Comparison of ENCODE assay signal across 1 cellular context in genomic region chr2:190182071-190182524, GRCh38.
TF ChIP-seq lines count a peak whose summit lies in the region.

No MANE protein-coding gene starts in this region.

TF ChIP-seq in K562, 482 proteins besides CTCF, POLR2A, EP300 and RAD21 (continued from another document and continues in another):
- TF ChIP-seq TFAP4 (CRISPR knock-in tag; IDR thresholded peaks at IDR 0.05; ENCODE audit: borderline replicate concordance) (no peak), ZNF134 (CRISPR knock-in tag; conservative IDR thresholded peaks at IDR 0.05) (no peak), FOXK2 (conservative IDR thresholded peaks at IDR 0.05 in 1 of 2, IDR thresholded peaks at IDR 0.05 in 1 of 2; ENCODE audit: low read depth in 2 of 2) (peak; percentile 72 to 84), XRCC4 (IDR thresholded peaks at IDR 0.05; ENCODE audit: extremely low read depth, insufficient read depth, insufficient read length) (no peak), ZNF24 (IDR thresholded peaks at IDR 0.05) (no peak), ADNP (tag; IDR thresholded peaks at IDR 0.05) (peak; percentile 93), ARNT (IDR thresholded peaks at IDR 0.05) (peak in 1 of 2 experiments; percentile 24; a peak in 1 of 4 replicates), SRSF3 (IDR thresholded peaks at IDR 0.05; ENCODE audit: insufficient read depth, low read length) (no peak), SP2 (IDR thresholded peaks at IDR 0.05; ENCODE audit: extremely low read depth, low read depth, low read length, poor library complexity, severe bottlenecking) (no peak), YY1 (IDR thresholded peaks at IDR 0.05; ENCODE audit: borderline replicate concordance in 1 of 3, control insufficient read depth in 1 of 3, extremely low read depth in 1 of 3, insufficient read depth in 3 of 3, insufficient read length in 1 of 3, insufficient replicate concordance in 2 of 3, low read depth in 1 of 3, low read length in 2 of 3) (no peak), PTBP1 (IDR thresholded peaks at IDR 0.05; ENCODE audit: low read depth, low read length) (no peak), ZNF253 (CRISPR knock-in tag; conservative IDR thresholded peaks at IDR 0.05) (no peak), MTA3 (IDR thresholded peaks at IDR 0.05; ENCODE audit: borderline replicate concordance) (no peak), ZBTB5 (IDR thresholded peaks at IDR 0.05) (no peak), DMBX1 (CRISPR knock-in tag; IDR thresholded peaks at IDR 0.05; ENCODE audit: borderline replicate concordance) (no peak), ZNF830 (CRISPR knock-in tag; IDR thresholded peaks at IDR 0.05) (no peak), RBFOX2 (IDR thresholded peaks at IDR 0.05; ENCODE audit: low read depth, low read length) (no peak), UBTF (IDR thresholded peaks at IDR 0.05; ENCODE audit: borderline replicate concordance in 1 of 2, low read depth in 2 of 2, low read length in 2 of 2) (no peak), ETS1 (conservative IDR thresholded peaks at IDR 0.05; ENCODE audit: control insufficient read depth, low read depth, low read length) (no peak), E4F1 (CRISPR knock-in tag; IDR thresholded peaks at IDR 0.05; ENCODE audit: borderline replicate concordance) (no peak), GTF2F1 (IDR thresholded peaks at IDR 0.05; ENCODE audit: low read depth, low read length) (no peak), TFE3 (CRISPR knock-in tag; IDR thresholded peaks at IDR 0.05) (no peak), THRB (CRISPR knock-in tag; conservative IDR thresholded peaks at IDR 0.05) (no peak), TAF9B (IDR thresholded peaks at IDR 0.05; ENCODE audit: partially characterized antibody) (no peak), BRD9 (IDR thresholded peaks at IDR 0.05; ENCODE audit: low read depth, partially characterized antibody) (no peak), GTF2B (IDR thresholded peaks at IDR 0.05; ENCODE audit: extremely low read depth, insufficient read length) (no peak), KDM1A (IDR thresholded peaks at IDR 0.05) (peak in 1 of 2 experiments; percentile 72; a peak in 2 of 4 replicates), ZNF121 (CRISPR knock-in tag; conservative IDR thresholded peaks at IDR 0.05) (no peak), ESRRA (IDR thresholded peaks at IDR 0.05; ENCODE audit: borderline replicate concordance, low read depth) (no peak), EWSR1 (IDR thresholded peaks at IDR 0.05; ENCODE audit: borderline replicate concordance, low read depth, partially characterized antibody) (no peak), HNRNPUL1 (IDR thresholded peaks at IDR 0.05; ENCODE audit: low read length) (no peak), TBL1XR1 (IDR thresholded peaks at IDR 0.05; ENCODE audit: low read length in 2 of 2) (no peak), TAF1 (IDR thresholded peaks at IDR 0.05; ENCODE audit: control insufficient read depth, extremely low read depth, insufficient read depth, low read length, severe bottlenecking) (no peak), MAFK (IDR thresholded peaks at IDR 0.05; ENCODE audit: low read length) (no peak), SETDB1 (IDR thresholded peaks at IDR 0.05; ENCODE audit: low read length) (no peak), SUPT5H (IDR thresholded peaks at IDR 0.05) (no peak), PBX2 (CRISPR knock-in tag; IDR thresholded peaks at IDR 0.05; ENCODE audit: low read depth) (no peak; the same call in 1 of the 2 replicates), PBX2 (tag; conservative IDR thresholded peaks at IDR 0.05; ENCODE audit: low read depth) (peak; percentile 90), OTX1 (CRISPR knock-in tag; IDR thresholded peaks at IDR 0.05) (no peak), NR2C2 (CRISPR knock-in tag; IDR thresholded peaks at IDR 0.05) (no peak), NR2C2 (tag; IDR thresholded peaks at IDR 0.05) (no peak), ZNF311 (CRISPR knock-in tag; IDR thresholded peaks at IDR 0.05) (no peak), TAL1 (IDR thresholded peaks at IDR 0.05) (0 out of 2 replicates have a peak, but pooled peaks have one; percentile 11), ZNF644 (tag; IDR thresholded peaks at IDR 0.05; ENCODE audit: low read depth) (no peak), JUNB (CRISPR knock-in tag; conservative IDR thresholded peaks at IDR 0.05) (no peak), PREB (CRISPR knock-in tag; IDR thresholded peaks at IDR 0.05) (no peak), ID3 (CRISPR knock-in tag; IDR thresholded peaks at IDR 0.05) (no peak), ID3 (tag; IDR thresholded peaks at IDR 0.05) (no peak), SMARCA5 (IDR thresholded peaks at IDR 0.05) (peak; percentile 42; the same call in 1 of the 2 replicates), HDAC1 (IDR thresholded peaks at IDR 0.05) (0 out of 4 replicates have a peak, but pooled peaks of 1 of the 2 experiments have one; percentile 36)
